In genomic region chr10:104337985-104338735, GRCh38 we compare ENCODE assay signal across 8 cellular contexts. TPM values are rescaled to one million over a fixed set of nuclear protein-coding genes. Genes with fewer than 3 reads are reported as not detected.
A peak's percentile ranks its signal among the peaks of the same experiment; 100 is the strongest.
DNase-seq lines count a peak whose midpoint lies in the region; ATAC-seq and TF ChIP-seq lines count a peak whose summit lies in the region.

Gene ITPRIP (minus strand): TSS chr10:104338465. CDS start chr10:104316051, 22,414 bp downstream.

- no peaks in the 10 kb centered on the region for H3K9me2 ChIP-seq in PC-3 (replicated peaks; ENCODE audit: low read length)

- peaks cover 53% of the 10 kb centered on the region for H3K79me2 ChIP-seq in PC-3 (ENCODE audit: low read length)

- BruUV-seq in PC-3 (replicated peaks; lab: Mats Ljungman, UMichigan), result no TSS peak

- POLR2A ChIA-PET in PC-3 (lab: Charles Lee; ENCODE audit: unreplicated experiment), result interaction anchor here (0.6 kb wide), 1 partner anchor 11 kb away, joined by 3 read pairs; no protein-coding TSS in a partner anchor

- H3K36me3 ChIP-seq in PC-3 (ENCODE audit: low read depth, low read length) (no peaks in the 10 kb centered on the region), esophagus muscularis mucosa (peaks cover 0 to 19% (median 3%) of the 10 kb centered on the region in 4 donors)

- DNase-seq in AG10803 (ENCODE audit: low read depth), result peak; percentile 86
- peak; percentile 67 for DNase-seq in PC-3
- peak; percentile 62 for DNase-seq in activated T-cell treated with anti-CD3 and anti-CD28 coated beads, Interleukin-2, amount 50 U/mL, for 4 hours
- DNase-seq in esophagus muscularis mucosa (ENCODE audit: extremely low spot score), result peak; percentile 96
- peak; percentile 80 for DNase-seq in naive B cell
- peak; percentile 78 to 79 for DNase-seq in stimulated activated naive CD8-positive, alpha-beta T cell treated with anti-CD3 and anti-CD28 coated beads, Interleukin-15, amount 100 ng/mL, for 72 hours

- H3K27me3 Mint-ChIP-seq in activated T-cell treated with anti-CD3 and anti-CD28 coated beads, Interleukin-2, amount 50 U/mL, for 4 hours (ENCODE audit: low read depth), result no peaks in the 10 kb centered on the region
- H3K27me3 Mint-ChIP-seq in naive B cell, result no peaks in the 10 kb centered on the region
- H3K27me3 Mint-ChIP-seq in stimulated activated naive CD8-positive, alpha-beta T cell treated with anti-CD3 and anti-CD28 coated beads, Interleukin-15, amount 100 ng/mL, for 72 hours, result peaks cover 9% of the 10 kb centered on the region

- peak; percentile 95 for TF ChIP-seq POLR2A in esophagus muscularis mucosa (IDR thresholded peaks at IDR 0.05; ENCODE audit: low read depth)

- ATAC-seq in GM18870 (IDR thresholded peaks at IDR 0.05; ENCODE audit: unreplicated experiment), result peak; percentile 65
- ATAC-seq in HG03108 (IDR thresholded peaks at IDR 0.05; ENCODE audit: unreplicated experiment), result peak; percentile 65
- peak; percentile 69 for ATAC-seq in PC-3
- peak; percentile 87 to 88 for ATAC-seq in activated T-cell treated with anti-CD3 and anti-CD28 coated beads, Interleukin-2, amount 50 U/mL, for 4 hours
- ATAC-seq in naive B cell (ENCODE audit: low read depth in 2 of 2), result peak; percentile 69 to 72
- ATAC-seq in stimulated activated naive CD8-positive, alpha-beta T cell treated with anti-CD3 and anti-CD28 coated beads, Interleukin-15, amount 100 ng/mL, for 72 hours, result peak; percentile 85

- no peak for TF ChIP-seq EP300 in esophagus muscularis mucosa (IDR thresholded peaks at IDR 0.05)

- 2% methylated on average over 10 of the region's 70 CpGs for WGBS in esophagus muscularis mucosa

- H3K4me3 Mint-ChIP-seq in activated T-cell treated with anti-CD3 and anti-CD28 coated beads, Interleukin-2, amount 50 U/mL, for 4 hours, result peak within 1 kb of the TSS; percentile 95
- H3K4me3 Mint-ChIP-seq in naive B cell, result peak within 1 kb of the TSS; percentile 98 to 100 (median 100)
- peak within 1 kb of the TSS; percentile 90 to 96 for H3K4me3 Mint-ChIP-seq in stimulated activated naive CD8-positive, alpha-beta T cell treated with anti-CD3 and anti-CD28 coated beads, Interleukin-15, amount 100 ng/mL, for 72 hours

- H3K4me1 Mint-ChIP-seq in activated T-cell treated with anti-CD3 and anti-CD28 coated beads, Interleukin-2, amount 50 U/mL, for 4 hours (ENCODE audit: low read depth), result peaks cover 54% of the 10 kb centered on the region
- H3K4me1 Mint-ChIP-seq in naive B cell, result peaks cover 33 to 63% (median 58%) of the 10 kb centered on the region in 3 donors
- H3K4me1 Mint-ChIP-seq in stimulated activated naive CD8-positive, alpha-beta T cell treated with anti-CD3 and anti-CD28 coated beads, Interleukin-15, amount 100 ng/mL, for 72 hours, result peaks cover 56% of the 10 kb centered on the region

- H3K4me1 ChIP-seq in PC-3 (ENCODE audit: insufficient read depth, low read length) (peaks cover 46% of the 10 kb centered on the region), esophagus muscularis mucosa (peaks cover 51 to 65% (median 62%) of the 10 kb centered on the region in 4 donors)

- H3K9me3 ChIP-seq in PC-3 (ENCODE audit: low read length) (no peaks in the 10 kb centered on the region), esophagus muscularis mucosa (no peaks in the 10 kb centered on the region)

- intact Hi-C loops in PC-3 (cut with micrococcal nuclease), result loop anchor here (1.0 to 2.0 kb wide), 2 partner anchors 9 to 33 kb away; no protein-coding TSS in a partner anchor
- intact Hi-C loops in esophagus muscularis mucosa (cut with DNase I), result loop anchor here (2.0 kb wide), 1 partner anchor 35 kb away; no protein-coding TSS in a partner anchor

- peak within 1 kb of the TSS; percentile 90 for H2AFZ ChIP-seq in PC-3 (ENCODE audit: low read length)

- CTCF ChIA-PET in PC-3 (lab: Charles Lee), result no interaction called here

- H3K9me3 Mint-ChIP-seq in activated T-cell treated with anti-CD3 and anti-CD28 coated beads, Interleukin-2, amount 50 U/mL, for 4 hours, result no peaks in the 10 kb centered on the region
- H3K9me3 Mint-ChIP-seq in naive B cell, result no peaks in the 10 kb centered on the region
- no peaks in the 10 kb centered on the region for H3K9me3 Mint-ChIP-seq in stimulated activated naive CD8-positive, alpha-beta T cell treated with anti-CD3 and anti-CD28 coated beads, Interleukin-15, amount 100 ng/mL, for 72 hours

- H3K27ac Mint-ChIP-seq in naive B cell, result peak within 1 kb of the TSS; percentile 98 to 100 (median 99)
- peak within 1 kb of the TSS; percentile 100 for H3K27ac Mint-ChIP-seq in stimulated activated naive CD8-positive, alpha-beta T cell treated with anti-CD3 and anti-CD28 coated beads, Interleukin-15, amount 100 ng/mL, for 72 hours

- H3F3A ChIP-seq in PC-3 (ENCODE audit: low read length, unreplicated experiment), result no peaks in the 10 kb centered on the region

- H3K27me3 ChIP-seq in PC-3 (ENCODE audit: low read length) (no peaks in the 10 kb centered on the region), esophagus muscularis mucosa (no peaks in the 10 kb centered on the region)

- peak within 1 kb of the TSS; percentile 93 for H3K4me3 ChIP-seq in AG10803 (ENCODE audit: low read length)
- peak within 1 kb of the TSS; percentile 93 for H3K4me3 ChIP-seq in PC-3 (ENCODE audit: low read length)
- peak within 1 kb of the TSS; percentile 77 to 98 (median 90) for H3K4me3 ChIP-seq in esophagus muscularis mucosa

- peak within 1 kb of the TSS; percentile 84 for H3K9ac ChIP-seq in PC-3 (ENCODE audit: low read length)

- peaks cover 6% of the 10 kb centered on the region for H3K36me3 Mint-ChIP-seq in activated T-cell treated with anti-CD3 and anti-CD28 coated beads, Interleukin-2, amount 50 U/mL, for 4 hours (ENCODE audit: insufficient read depth)
- H3K36me3 Mint-ChIP-seq in naive B cell, result no peaks in the 10 kb centered on the region

- H3K4me2 ChIP-seq in PC-3 (ENCODE audit: low read length), result peak within 1 kb of the TSS; percentile 99

- peaks cover 22% of the 10 kb centered on the region for H4K20me1 ChIP-seq in PC-3 (ENCODE audit: low read length)

- peak; percentile 22; the same call in 1 of the 2 replicates for TF ChIP-seq CTCF in AG10803 (conservative IDR thresholded peaks at IDR 0.05; ENCODE audit: low read length)
- TF ChIP-seq CTCF in PC-3 (conservative IDR thresholded peaks at IDR 0.05; ENCODE audit: low read depth, low read length), result no peak; the same call in 1 of the 2 replicates
- TF ChIP-seq CTCF in esophagus muscularis mucosa (IDR thresholded peaks at IDR 0.05), result peak in 1 of 3 experiments; percentile 2

- H3K27ac ChIP-seq in PC-3 (ENCODE audit: low read length) (peak within 1 kb of the TSS; percentile 82), esophagus muscularis mucosa (replicated peaks in 1 of 4) (peak within 1 kb of the TSS; percentile 97 to 100 (median 98))

RNA-seq across cellular contexts. Expression of gene ITPRIP, which starts in this region (rescaled TPM):
- total RNA-seq in PC-3 (2014; rRNA removed) (7.0 and 10.3 TPM in 2 replicates), esophagus muscularis mucosa (10 to 100 TPM; 18.7 to 56.0 (median 39.9) TPM)
- 10 to 100 TPM; 18.1 to 21.9 (median 19.5) TPM for total RNA-seq in activated T-cell treated with anti-CD3 and anti-CD28 coated beads, Interleukin-2, amount 50 U/mL, for 4 hours
- polyA plus RNA-seq in naive B cell (ENCODE audit: low read depth in 6 of 6), result 10 to 100 TPM; 16.5 to 34.4 (median 19.6) TPM

Comparison
In these comparisons a context has a peak if more than half of its experiments do, and no peak if none do; other contexts are left out.
1. Peak in every context shown above with its lines: DNase-seq, ATAC-seq, H3K4me3 ChIP-seq and H3K27ac ChIP-seq.